Comparison of ENCODE assay signal across 19 cellular contexts in the genomic region with DNA sequence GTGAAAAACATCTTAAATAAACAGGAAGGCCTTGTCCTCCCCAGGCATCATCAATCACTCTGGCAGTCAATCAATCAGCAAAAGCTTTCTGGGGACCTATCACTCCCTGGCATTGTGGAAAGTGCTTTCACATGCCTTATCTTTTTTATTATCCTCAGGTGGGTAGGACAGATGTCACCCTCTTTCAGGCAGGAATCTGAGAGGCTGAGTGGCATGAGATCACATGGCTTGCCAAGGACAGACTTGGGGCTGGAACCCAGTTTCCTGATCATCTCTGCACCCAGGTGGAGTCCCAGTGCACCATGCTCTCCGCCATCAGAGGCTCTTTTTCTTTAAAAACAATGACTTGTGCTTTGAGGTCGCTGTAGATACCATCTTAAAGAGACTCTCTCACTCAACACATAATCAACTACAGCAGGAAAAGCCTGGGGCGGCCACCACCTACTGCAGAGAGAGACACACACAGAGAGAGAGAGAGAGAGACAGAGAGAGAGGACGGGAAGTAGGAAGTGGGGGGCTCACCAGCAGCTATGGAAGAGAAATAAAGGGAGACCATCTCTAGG.
A peak's percentile ranks its signal among the peaks of the same experiment; 100 is the strongest.
DNase-seq lines count a peak whose midpoint lies in the region; ATAC-seq, FAIRE-seq and TF ChIP-seq lines count a peak whose summit lies in the region.
"Had no signal": no experiment of that assay in that cellular context is flagged by ENCODE, and none has a peak within 500 bp of the region (broad histone marks: within the 10 kb centered on the region; RNA-seq: fewer than 3 reads in every experiment).

No MANE protein-coding gene starts in this region.

- FAIRE-seq in K562 (lab: Jason Lieb, UNC), result no peak
- FAIRE-seq: astrocyte, H1 had no signal

- H3K27ac Mint-ChIP-seq in activated CD8-positive, alpha-beta T cell treated with anti-CD3 and anti-CD28 coated beads, Interleukin-2, amount 10 ng/mL, durations not matched to agents 7 days and 5 days, result peak overlapping the region; percentile 21
- no peak overlapping the region for H3K27ac Mint-ChIP-seq in activated CD8-positive, alpha-beta T cell treated with anti-CD3 and anti-CD28 coated beads for 36 hours
- no peak overlapping the region for H3K27ac Mint-ChIP-seq in neural progenitor cell
- no peak overlapping the region for H3K27ac Mint-ChIP-seq in activated CD8-positive, alpha-beta memory T cell treated with anti-CD3 and anti-CD28 coated beads, Interleukin-2, amount 10 ng/mL, durations not matched to agents 7 days and 5 days
- H3K27ac Mint-ChIP-seq: stimulated activated naive CD8-positive, alpha-beta T cell treated with anti-CD3 and anti-CD28 coated beads, Interleukin-15, Interleukin-2, amounts not matched to agents 100 ng/mL and 50 ng/mL, for 24 hours had no signal

- H4K20me1 ChIP-seq in K562 (replicated peaks; ENCODE audit: control insufficient read depth, insufficient read depth, low read length) (no peaks in the 10 kb centered on the region), neural progenitor cell (ENCODE audit: low read depth) (no peaks in the 10 kb centered on the region)

- TF ChIP-seq RAD21 in K562 (CRISPR knock-in tag; conservative IDR thresholded peaks at IDR 0.05 in 1 of 2, IDR thresholded peaks at IDR 0.05 in 1 of 2), result peak in 1 of 2 experiments; percentile 8; a peak in 2 of 4 replicates

- no peak for TF ChIP-seq CTCF in activated CD8-positive, alpha-beta T cell treated with anti-CD3 and anti-CD28 coated beads for 36 hours (IDR thresholded peaks at IDR 0.05)
- TF ChIP-seq CTCF in K562 (IDR thresholded peaks at IDR 0.05 in 2 of 3, conservative IDR thresholded peaks at IDR 0.05 in 1 of 3; ENCODE audit: insufficient read depth in 2 of 3, low read depth in 1 of 3, low read length in 3 of 3), result no peak
- TF ChIP-seq CTCF in neural progenitor cell (IDR thresholded peaks at IDR 0.05), result no peak
- no peak for TF ChIP-seq CTCF in thyroid gland (IDR thresholded peaks at IDR 0.05)

- H3K27me3 ChIP-seq in K562 (ENCODE audit: control insufficient read depth in 2 of 2, insufficient read depth in 2 of 2, low read length in 2 of 2) (no peaks in the 10 kb centered on the region), neural progenitor cell (no peaks in the 10 kb centered on the region), thyroid gland (no peaks in the 10 kb centered on the region)
- H3K27me3 ChIP-seq: gastroesophageal sphincter had no signal

- H3K27me3 Mint-ChIP-seq in activated CD8-positive, alpha-beta T cell treated with anti-CD3 and anti-CD28 coated beads, Interleukin-2, amount 10 ng/mL, durations not matched to agents 7 days and 5 days (ENCODE audit: low read depth), result peaks cover 4% of the 10 kb centered on the region
- H3K27me3 Mint-ChIP-seq in activated CD8-positive, alpha-beta T cell treated with anti-CD3 and anti-CD28 coated beads for 36 hours, result peaks cover 2% of the 10 kb centered on the region
- peaks cover 2% of the 10 kb centered on the region for H3K27me3 Mint-ChIP-seq in neural progenitor cell (ENCODE audit: insufficient read depth, low read depth)
- H3K27me3 Mint-ChIP-seq in activated CD8-positive, alpha-beta memory T cell treated with anti-CD3 and anti-CD28 coated beads, Interleukin-2, amount 10 ng/mL, durations not matched to agents 7 days and 5 days, result no peaks in the 10 kb centered on the region
- H3K27me3 Mint-ChIP-seq: stimulated activated naive CD8-positive, alpha-beta T cell treated with anti-CD3 and anti-CD28 coated beads, Interleukin-15, Interleukin-2, amounts not matched to agents 100 ng/mL and 50 ng/mL, for 24 hours had no signal

- no peaks in the 10 kb centered on the region for H3K79me2 ChIP-seq in K562 (ENCODE audit: control insufficient read depth, insufficient read depth, low read length)
- no peaks in the 10 kb centered on the region for H3K79me2 ChIP-seq in neural progenitor cell (ENCODE audit: low read depth)

- no peaks in the 10 kb centered on the region; the same call in 2 of the 3 replicates for H3K36me3 ChIP-seq in K562 (ENCODE audit: control insufficient read depth, insufficient read depth, low read length)
- no peaks in the 10 kb centered on the region for H3K36me3 ChIP-seq in neural progenitor cell
- no peaks in the 10 kb centered on the region for H3K36me3 ChIP-seq in thyroid gland
- H3K36me3 ChIP-seq: gastroesophageal sphincter had no signal

- H3K27ac ChIP-seq in K562 (ENCODE audit: extremely low read depth, low read depth, low read length), result peak overlapping the region; percentile 88
- H3K27ac ChIP-seq in neural progenitor cell, result no peak overlapping the region
- H3K27ac ChIP-seq in caudate nucleus (ENCODE audit: low read depth, low read length), result no peak overlapping the region
- H3K27ac ChIP-seq in thyroid gland, result no peak overlapping the region
- H3K27ac ChIP-seq: gastroesophageal sphincter had no signal

- H3K9me3 Mint-ChIP-seq in activated CD8-positive, alpha-beta T cell treated with anti-CD3 and anti-CD28 coated beads, Interleukin-2, amount 10 ng/mL, durations not matched to agents 7 days and 5 days (ENCODE audit: insufficient read depth), result no peaks in the 10 kb centered on the region
- H3K9me3 Mint-ChIP-seq in activated CD8-positive, alpha-beta T cell treated with anti-CD3 and anti-CD28 coated beads for 36 hours, result peaks cover 2% of the 10 kb centered on the region
- peaks cover 18% of the 10 kb centered on the region for H3K9me3 Mint-ChIP-seq in neural progenitor cell
- peaks cover 7% of the 10 kb centered on the region for H3K9me3 Mint-ChIP-seq in activated CD8-positive, alpha-beta memory T cell treated with anti-CD3 and anti-CD28 coated beads, Interleukin-2, amount 10 ng/mL, durations not matched to agents 7 days and 5 days (ENCODE audit: low read depth)
- H3K9me3 Mint-ChIP-seq: stimulated activated naive CD8-positive, alpha-beta T cell treated with anti-CD3 and anti-CD28 coated beads, Interleukin-15, Interleukin-2, amounts not matched to agents 100 ng/mL and 50 ng/mL, for 24 hours had no signal

- CTCF ChIA-PET in activated CD8-positive, alpha-beta T cell treated with anti-CD3 and anti-CD28 coated beads, Interleukin-2, amount 10 ng/mL, durations not matched to agents 7 days and 5 days (lab: Charles Lee), result interaction anchor here (0.9 to 1.5 kb wide), 3 partner anchors 8 to 64 kb away, joined by 3 to 4 read pairs (median 3); no protein-coding TSS in a partner anchor
- CTCF ChIA-PET in activated CD8-positive, alpha-beta T cell treated with anti-CD3 and anti-CD28 coated beads for 36 hours (lab: Charles Lee), result interaction anchor here (0.6 to 1.5 kb wide), 2 partner anchors 9 to 63 kb away, joined by 3 to 4 read pairs; no protein-coding TSS in a partner anchor
- CTCF ChIA-PET in K562 (lab: Yijun Ruan, JAX; ENCODE audit: low intra/inter-chr PET ratio), result no interaction called here
- CTCF ChIA-PET in activated CD8-positive, alpha-beta memory T cell treated with anti-CD3 and anti-CD28 coated beads, Interleukin-2, amount 10 ng/mL, durations not matched to agents 7 days and 5 days (lab: Charles Lee), result no interaction called here

- in situ Hi-C loops in K562 (cut with MboI), result no loop called here

- 0 out of 2 replicates have a peak, but pooled peaks cover 6% of the 10 kb centered on the region for H3K9me3 ChIP-seq in K562 (replicated peaks; ENCODE audit: control insufficient read depth, insufficient read depth, low read depth, low read length)
- H3K9me3 ChIP-seq in neural progenitor cell (ENCODE audit: low read depth), result peaks cover 4% of the 10 kb centered on the region
- no peaks in the 10 kb centered on the region for H3K9me3 ChIP-seq in thyroid gland
- H3K9me3 ChIP-seq: Caco-2, gastroesophageal sphincter had no signal

- H3F3A ChIP-seq in neural progenitor cell (ENCODE audit: low read depth), result no peaks in the 10 kb centered on the region

- DNase-seq in activated CD8-positive, alpha-beta T cell treated with anti-CD3 and anti-CD28 coated beads, Interleukin-2, amount 10 ng/mL, durations not matched to agents 7 days and 5 days, result no peak
- no peak for DNase-seq in activated CD8-positive, alpha-beta T cell treated with anti-CD3 and anti-CD28 coated beads for 36 hours
- peak; percentile 81 for DNase-seq in HT-29 (ENCODE audit: low spot score)
- peak; percentile 29 to 79 (median 47) for DNase-seq in K562 (ENCODE audit: extremely low read depth in 1 of 4, low spot score in 3 of 4)
- no peak for DNase-seq in neural progenitor cell (ENCODE audit: low spot score)
- no peak for DNase-seq in activated CD8-positive, alpha-beta memory T cell treated with anti-CD3 and anti-CD28 coated beads, Interleukin-2, amount 10 ng/mL, durations not matched to agents 7 days and 5 days
- no peak for DNase-seq in caudate nucleus (lab: John Stamatoyannopoulos, UW)
- DNase-seq in thyroid gland, result no peak
- DNase-seq: activated T-cell treated with anti-CD3 and anti-CD28 coated beads, Interleukin-2, amount 50 U/mL, for 48 hours; Caco-2; GDM1; naive B cell; NCI-H2227 treated with DMSO at 0.1 percent for 48 hours; Right ventricle myocardium superior; stimulated activated CD4-positive, alpha-beta T cell treated with anti-CD3 and anti-CD28 coated beads, Interleukin-12 subunit alpha, Interleukin-12 subunit beta, amount 100 ng/mL, for 4 hours had no signal

- H3K9ac ChIP-seq in K562 (ENCODE audit: insufficient read depth in 1 of 2, low read depth in 2 of 2, low read length in 2 of 2) (peak overlapping the region; percentile 66 to 80; a peak in 3 of 4 replicates), neural progenitor cell (no peak overlapping the region)

- no peaks in the 10 kb centered on the region for H3K4me1 Mint-ChIP-seq in activated CD8-positive, alpha-beta T cell treated with anti-CD3 and anti-CD28 coated beads, Interleukin-2, amount 10 ng/mL, durations not matched to agents 7 days and 5 days (ENCODE audit: low read depth)
- H3K4me1 Mint-ChIP-seq in activated CD8-positive, alpha-beta T cell treated with anti-CD3 and anti-CD28 coated beads for 36 hours (ENCODE audit: low read depth), result peaks cover 3% of the 10 kb centered on the region
- peaks cover 8% of the 10 kb centered on the region for H3K4me1 Mint-ChIP-seq in neural progenitor cell
- no peaks in the 10 kb centered on the region for H3K4me1 Mint-ChIP-seq in activated CD8-positive, alpha-beta memory T cell treated with anti-CD3 and anti-CD28 coated beads, Interleukin-2, amount 10 ng/mL, durations not matched to agents 7 days and 5 days
- H3K4me1 Mint-ChIP-seq: naive B cell had no signal

- H3K4me1 ChIP-seq in K562 (replicated peaks in 1 of 2; ENCODE audit: control insufficient read depth in 2 of 2, insufficient read depth in 2 of 2, low read length in 2 of 2), result peaks cover 11 to 18% of the 10 kb centered on the region in 2 experiments
- H3K4me1 ChIP-seq in neural progenitor cell, result peaks cover 3% of the 10 kb centered on the region
- peaks cover 5 to 24% of the 10 kb centered on the region in 2 donors for H3K4me1 ChIP-seq in thyroid gland
- H3K4me1 ChIP-seq: Caco-2, gastroesophageal sphincter had no signal

- 7% methylated on average over 2 of the region's 4 CpGs for WGBS in K562 (ENCODE audit: insufficient coverage, low coverage, missing lambda C conversion rate)
- 55 to 58% methylated on average over 4 of the region's 4 CpGs for WGBS in thyroid gland, 2 donors

- H2AFZ ChIP-seq in K562 (ENCODE audit: low read depth, low read length) (peak overlapping the region; percentile 90), neural progenitor cell (replicated peaks) (peak overlapping the region; percentile 82)

- no peaks in the 10 kb centered on the region for H3K36me3 Mint-ChIP-seq in activated CD8-positive, alpha-beta T cell treated with anti-CD3 and anti-CD28 coated beads, Interleukin-2, amount 10 ng/mL, durations not matched to agents 7 days and 5 days (ENCODE audit: low read depth)
- H3K36me3 Mint-ChIP-seq in activated CD8-positive, alpha-beta T cell treated with anti-CD3 and anti-CD28 coated beads for 36 hours (ENCODE audit: low read depth), result no peaks in the 10 kb centered on the region
- peaks cover 4% of the 10 kb centered on the region for H3K36me3 Mint-ChIP-seq in neural progenitor cell
- no peaks in the 10 kb centered on the region for H3K36me3 Mint-ChIP-seq in activated CD8-positive, alpha-beta memory T cell treated with anti-CD3 and anti-CD28 coated beads, Interleukin-2, amount 10 ng/mL, durations not matched to agents 7 days and 5 days
- H3K36me3 Mint-ChIP-seq: naive B cell had no signal

- peak overlapping the region; percentile 82 for H3K4me2 ChIP-seq in K562 (ENCODE audit: insufficient read depth, low read length)
- H3K4me2 ChIP-seq in neural progenitor cell, result no peak overlapping the region

- no peak overlapping the region for H3K4me3 Mint-ChIP-seq in activated CD8-positive, alpha-beta T cell treated with anti-CD3 and anti-CD28 coated beads, Interleukin-2, amount 10 ng/mL, durations not matched to agents 7 days and 5 days
- no peak overlapping the region for H3K4me3 Mint-ChIP-seq in activated CD8-positive, alpha-beta T cell treated with anti-CD3 and anti-CD28 coated beads for 36 hours
- no peak overlapping the region for H3K4me3 Mint-ChIP-seq in neural progenitor cell
- no peak overlapping the region for H3K4me3 Mint-ChIP-seq in activated CD8-positive, alpha-beta memory T cell treated with anti-CD3 and anti-CD28 coated beads, Interleukin-2, amount 10 ng/mL, durations not matched to agents 7 days and 5 days
- H3K4me3 Mint-ChIP-seq: naive B cell; stimulated activated naive CD8-positive, alpha-beta T cell treated with anti-CD3 and anti-CD28 coated beads, Interleukin-15, Interleukin-2, amounts not matched to agents 100 ng/mL and 50 ng/mL, for 24 hours had no signal

- H3K4me3 ChIP-seq in K562 (no peak overlapping the region), neural progenitor cell (no peak overlapping the region), thyroid gland (replicated peaks in 1 of 3) (no peak overlapping the region)
- H3K4me3 ChIP-seq: gastroesophageal sphincter had no signal

- peak; percentile 44; the same call in 1 of the 2 replicates for TF ChIP-seq POLR2A in K562 (conservative IDR thresholded peaks at IDR 0.05)
- no peak for TF ChIP-seq POLR2A in thyroid gland (IDR thresholded peaks at IDR 0.05)

- POLR2A ChIA-PET in activated CD8-positive, alpha-beta T cell treated with anti-CD3 and anti-CD28 coated beads, Interleukin-2, amount 10 ng/mL, durations not matched to agents 7 days and 5 days (lab: Charles Lee), result no interaction called here
- POLR2A ChIA-PET in activated CD8-positive, alpha-beta T cell treated with anti-CD3 and anti-CD28 coated beads for 36 hours (lab: Charles Lee), result no interaction called here
- POLR2A ChIA-PET in K562 (lab: Yijun Ruan, JAX), result interaction anchor here (0.6 to 2.5 kb wide), 11 partner anchors 8 to 277 kb away, joined by 3 to 11 read pairs (median 4); no protein-coding TSS in a partner anchor

- H3K9me1 ChIP-seq in K562 (ENCODE audit: control insufficient read depth, insufficient read depth, low read length), result no peaks in the 10 kb centered on the region

- intact Hi-C loops in activated CD8-positive, alpha-beta T cell treated with anti-CD3 and anti-CD28 coated beads for 36 hours (cut with micrococcal nuclease), result no loop called here
- intact Hi-C loops in K562 (cut with micrococcal nuclease), result loop anchor here (5.0 kb wide), 1 partner anchor 74 kb away; no protein-coding TSS in a partner anchor
- intact Hi-C loops in thyroid gland (cut with DNase I), result no loop called here

- peak; percentile 73 for TF ChIP-seq EP300 in K562 (IDR thresholded peaks at IDR 0.05; ENCODE audit: low read length)

- no TSS peak for BruUV-seq in K562 (replicated peaks; lab: Mats Ljungman, UMichigan)

- ATAC-seq in activated CD8-positive, alpha-beta T cell treated with anti-CD3 and anti-CD28 coated beads, Interleukin-2, amount 10 ng/mL, durations not matched to agents 7 days and 5 days, result no peak
- ATAC-seq in activated CD8-positive, alpha-beta T cell treated with anti-CD3 and anti-CD28 coated beads for 36 hours, result no peak
- ATAC-seq in K562, result peak; percentile 94
- no peak for ATAC-seq in activated CD8-positive, alpha-beta memory T cell treated with anti-CD3 and anti-CD28 coated beads, Interleukin-2, amount 10 ng/mL, durations not matched to agents 7 days and 5 days
- ATAC-seq: gastroesophageal sphincter had no signal

Comparison
In these comparisons a context has a peak if more than half of its experiments do, and no peak if none do; other contexts are left out.
1. DNase-seq: peak in HT-29 (single experiment) and K562 (4 of 4); none in activated CD8-positive, alpha-beta T cell treated with anti-CD3 and anti-CD28 coated beads, Interleukin-2, amount 10 ng/mL, durations not matched to agents 7 days and 5 days (single experiment), activated CD8-positive, alpha-beta T cell treated with anti-CD3 and anti-CD28 coated beads for 36 hours (single experiment), neural progenitor cell (single experiment), activated CD8-positive, alpha-beta memory T cell treated with anti-CD3 and anti-CD28 coated beads, Interleukin-2, amount 10 ng/mL, durations not matched to agents 7 days and 5 days (single experiment), caudate nucleus (0 of 61) and thyroid gland (0 of 2).
2. CTCF ChIA-PET loops: an anchor here in activated CD8-positive, alpha-beta T cell treated with anti-CD3 and anti-CD28 coated beads, Interleukin-2, amount 10 ng/mL, durations not matched to agents 7 days and 5 days (0.9 to 1.5 kb wide) and activated CD8-positive, alpha-beta T cell treated with anti-CD3 and anti-CD28 coated beads for 36 hours (0.6 to 1.5 kb wide); none called in K562 and activated CD8-positive, alpha-beta memory T cell treated with anti-CD3 and anti-CD28 coated beads, Interleukin-2, amount 10 ng/mL, durations not matched to agents 7 days and 5 days.